1 cellular context compared by ENCODE assay signal in genomic region chr2:175004980-175005832, GRCh38.
A peak's percentile ranks its signal among the peaks of the same experiment; 100 is the strongest.
TF ChIP-seq lines count a peak whose summit lies in the region.

TSS of gene CHN1 (minus strand) at chr2:175005381. CDS start at chr2:175004912, 469 bp downstream.

TF ChIP-seq in WTC11, 78 proteins besides CTCF, POLR2A, EP300 and RAD21 (continued from another document and continues in another):
- no peak for TF ChIP-seq AFF4 (CRISPR knock-in tag; IDR thresholded peaks at IDR 0.05; ENCODE audit: borderline replicate concordance)
- peak; percentile 33 for TF ChIP-seq TEAD1 (CRISPR knock-in tag; IDR thresholded peaks at IDR 0.05)
- TF ChIP-seq ESRRA (CRISPR knock-in tag; IDR thresholded peaks at IDR 0.05; ENCODE audit: borderline replicate concordance), result peak; percentile 85; the same call in 1 of the 2 replicates
- TF ChIP-seq ZBTB43 (CRISPR knock-in tag; IDR thresholded peaks at IDR 0.05), result peak; percentile 42
- peak; percentile 43 for TF ChIP-seq ETV6 (CRISPR knock-in tag; IDR thresholded peaks at IDR 0.05)
- no peak for TF ChIP-seq MXD4 (CRISPR knock-in tag; IDR thresholded peaks at IDR 0.05; ENCODE audit: borderline replicate concordance)
- no peak for TF ChIP-seq CDX4 (CRISPR knock-in tag; IDR thresholded peaks at IDR 0.05; ENCODE audit: borderline replicate concordance)
- TF ChIP-seq ERG (CRISPR knock-in tag; IDR thresholded peaks at IDR 0.05), result no peak
- TF ChIP-seq ZBTB21 (CRISPR knock-in tag; IDR thresholded peaks at IDR 0.05; ENCODE audit: borderline replicate concordance), result 0 out of 2 replicates have a peak, but pooled peaks have one; percentile 56
- peak; percentile 56 for TF ChIP-seq E2F5 (CRISPR knock-in tag; IDR thresholded peaks at IDR 0.05)
- 0 out of 2 replicates have a peak, but pooled peaks have one; percentile 55 for TF ChIP-seq ATF1 (CRISPR knock-in tag; IDR thresholded peaks at IDR 0.05)
- no peak; the same call in 1 of the 2 replicates for TF ChIP-seq FOXK1 (CRISPR knock-in tag; IDR thresholded peaks at IDR 0.05)
- TF ChIP-seq IRF2 (CRISPR knock-in tag; IDR thresholded peaks at IDR 0.05; ENCODE audit: borderline replicate concordance, low read depth), result no peak
- TF ChIP-seq ELF4 (CRISPR knock-in tag; IDR thresholded peaks at IDR 0.05; ENCODE audit: low read depth), result peak; percentile 42; the same call in 1 of the 2 replicates
- peak; percentile 83; the same call in 1 of the 2 replicates for TF ChIP-seq RELA (CRISPR knock-in tag; IDR thresholded peaks at IDR 0.05; ENCODE audit: borderline replicate concordance)
- no peak for TF ChIP-seq ZNF232 (CRISPR knock-in tag; IDR thresholded peaks at IDR 0.05)
- no peak for TF ChIP-seq NFATC4 (CRISPR knock-in tag; IDR thresholded peaks at IDR 0.05)
- TF ChIP-seq ZNF121 (CRISPR knock-in tag; IDR thresholded peaks at IDR 0.05), result peak; percentile 42; the same call in 1 of the 2 replicates
- TF ChIP-seq MYBL2 (CRISPR knock-in tag; IDR thresholded peaks at IDR 0.05), result no peak; the same call in 1 of the 2 replicates
- peak; percentile 87 for TF ChIP-seq FOXP4 (CRISPR knock-in tag; IDR thresholded peaks at IDR 0.05)
- 0 out of 2 replicates have a peak, but pooled peaks have one; percentile 47 for TF ChIP-seq TCF7 (CRISPR knock-in tag; IDR thresholded peaks at IDR 0.05; ENCODE audit: low read depth)
- no peak for TF ChIP-seq ZNF512 (CRISPR knock-in tag; IDR thresholded peaks at IDR 0.05; ENCODE audit: borderline replicate concordance)
- no peak for TF ChIP-seq NR3C1 (CRISPR knock-in tag; conservative IDR thresholded peaks at IDR 0.05; ENCODE audit: low read depth)
- TF ChIP-seq ZNF532 (CRISPR knock-in tag; IDR thresholded peaks at IDR 0.05; ENCODE audit: borderline replicate concordance), result no peak
- TF ChIP-seq TEAD4 (CRISPR knock-in tag; IDR thresholded peaks at IDR 0.05), result peak; percentile 50; the same call in 1 of the 2 replicates
- peak; percentile 73; the same call in 1 of the 2 replicates for TF ChIP-seq ARID4B (CRISPR knock-in tag; IDR thresholded peaks at IDR 0.05; ENCODE audit: borderline replicate concordance)
- peak; percentile 31 for TF ChIP-seq USF2 (CRISPR knock-in tag; IDR thresholded peaks at IDR 0.05)
- no peak for TF ChIP-seq NR2C2 (CRISPR knock-in tag; IDR thresholded peaks at IDR 0.05)
- TF ChIP-seq SMAD3 (CRISPR knock-in tag; IDR thresholded peaks at IDR 0.05; ENCODE audit: borderline replicate concordance), result 0 out of 2 replicates have a peak, but pooled peaks have one; percentile 59
- no peak for TF ChIP-seq E2F1 (CRISPR knock-in tag; IDR thresholded peaks at IDR 0.05)
